ENCODE assay signal across 21 cellular contexts in genomic region chr12:125110641-125111360, GRCh38. TPM values are rescaled to one million over a fixed set of nuclear protein-coding genes. Genes with fewer than 3 reads are reported as not detected.
DNase-seq lines count a peak whose midpoint lies in the region; ATAC-seq, FAIRE-seq and TF ChIP-seq lines count a peak whose summit lies in the region.
"Had no signal": no experiment of that assay in that cellular context is flagged by ENCODE, and none has a peak within 500 bp of the region (broad histone marks: within the 10 kb centered on the region; RNA-seq: fewer than 3 reads in every experiment).

No MANE protein-coding gene starts in this region.

- peaks cover 0 to 8% (median 5%) of the 10 kb centered on the region in 4 donors for H3K4me1 ChIP-seq in liver (ENCODE audit: control insufficient read depth in 4 of 4, insufficient read depth in 4 of 4, low read length in 3 of 4)
- H3K4me1 ChIP-seq in HepG2 (ENCODE audit: insufficient read depth, low read length): no peaks in the 10 kb centered on the region
- peaks cover 10% of the 10 kb centered on the region for H3K4me1 ChIP-seq in adipocyte (ENCODE audit: control insufficient read depth, insufficient read depth, low read length)
- no peaks in the 10 kb centered on the region for H3K4me1 ChIP-seq in heart left ventricle
- H3K4me1 ChIP-seq: heart right ventricle had no signal

- TF ChIP-seq RAD21 in liver (IDR thresholded peaks at IDR 0.05): no peak
- no peak for TF ChIP-seq RAD21 in HepG2 (CRISPR knock-in tag; IDR thresholded peaks at IDR 0.05)

- no peak overlapping the region for H2AFZ ChIP-seq in HepG2 (ENCODE audit: low read length)

- H3K36me3 ChIP-seq in liver (ENCODE audit: control insufficient read depth in 4 of 4, insufficient read depth in 3 of 4, low read depth in 1 of 4, low read length in 3 of 4) (peaks cover 0 to 3% (median 0%) of the 10 kb centered on the region in 4 donors), HepG2 (replicated peaks in 1 of 2; ENCODE audit: control insufficient read depth in 1 of 2, insufficient read depth in 2 of 2, low read length in 2 of 2) (peaks cover 24 to 56% of the 10 kb centered on the region in 2 experiments; a peak in 4 of 5 replicates), adipocyte (ENCODE audit: control insufficient read depth, insufficient read depth, low read length, severe bottlenecking) (peaks cover 75% of the 10 kb centered on the region), heart left ventricle (peaks cover 0 to 54% (median 28%) of the 10 kb centered on the region in 9 donors)

- H3K4me3 ChIP-seq in liver (ENCODE audit: low read depth in 1 of 3, low read length in 3 of 3) (no peak overlapping the region), HepG2 (replicated peaks in 1 of 3; ENCODE audit: insufficient read depth in 1 of 3, low read depth in 2 of 3, low read length in 3 of 3) (no peak overlapping the region), adipocyte (ENCODE audit: low read length) (no peak overlapping the region), heart left ventricle (no peak overlapping the region)
- H3K4me3 ChIP-seq: heart right ventricle, sigmoid colon had no signal

- H3K9me3 ChIP-seq in liver (ENCODE audit: control insufficient read depth in 4 of 4, low read length in 3 of 4) (no peaks in the 10 kb centered on the region), HepG2 (ENCODE audit: low read length) (no peaks in the 10 kb centered on the region), adipocyte (ENCODE audit: control insufficient read depth, low read length) (no peaks in the 10 kb centered on the region), heart left ventricle (no peaks in the 10 kb centered on the region)
- H3K9me3 ChIP-seq: heart right ventricle, sigmoid colon had no signal

- ATAC-seq in HepG2: no peak
- ATAC-seq in heart left ventricle: no peak
- ATAC-seq in HG03457 (IDR thresholded peaks at IDR 0.05; ENCODE audit: unreplicated experiment): no peak
- ATAC-seq in HG03039 (IDR thresholded peaks at IDR 0.05; ENCODE audit: unreplicated experiment): no peak
- ATAC-seq: heart right ventricle had no signal

- H4K20me1 ChIP-seq in HepG2 (ENCODE audit: insufficient read depth, low read length): no peaks in the 10 kb centered on the region

- BruUV-seq in HepG2 (replicated peaks; lab: Mats Ljungman, UMichigan): no TSS peak

- H3K27me3 ChIP-seq in liver (ENCODE audit: control insufficient read depth in 4 of 4, insufficient read depth in 4 of 4, low read length in 3 of 4) (no peaks in the 10 kb centered on the region), HepG2 (ENCODE audit: control insufficient read depth in 1 of 2, insufficient read depth in 2 of 2, low read length in 2 of 2) (no peaks in the 10 kb centered on the region), adipocyte (replicated peaks; ENCODE audit: control insufficient read depth, insufficient read depth, low read length) (no peaks in the 10 kb centered on the region), heart left ventricle (no peaks in the 10 kb centered on the region)
- H3K27me3 ChIP-seq: heart right ventricle, sigmoid colon had no signal

- CTCF ChIA-PET in HepG2 (lab: Yijun Ruan, JAX; ENCODE audit: low intra/inter-chr PET ratio, low total read pairs): no interaction called here

- H3K79me2 ChIP-seq in HepG2 (ENCODE audit: insufficient read depth, low read length): no peaks in the 10 kb centered on the region

- POLR2A ChIA-PET in HepG2 (lab: Yijun Ruan, JAX): no interaction called here

- TF ChIP-seq CTCF in liver (IDR thresholded peaks at IDR 0.05; ENCODE audit: low read depth, low read length, missing input control) (no peak), HepG2 (CRISPR knock-in tag; IDR thresholded peaks at IDR 0.05) (no peak), heart left ventricle (IDR thresholded peaks at IDR 0.05) (no peak)

- in situ Hi-C loops in HepG2 (cut with HindIII; ENCODE audit: extremely low pct_ligation_motif_present, low pct_unique_long_range_greater_than_20kb): no loop called here

- TF ChIP-seq POLR2A in HepG2 (IDR thresholded peaks at IDR 0.05; ENCODE audit: insufficient read depth in 1 of 2, low read depth in 2 of 2, low read length in 2 of 2) (no peak), heart left ventricle (IDR thresholded peaks at IDR 0.05) (no peak)

- no peak overlapping the region for H3K9ac ChIP-seq in liver (ENCODE audit: low read depth in 1 of 2, low read length in 2 of 2)
- no peak overlapping the region for H3K9ac ChIP-seq in HepG2 (ENCODE audit: insufficient read depth, low read depth, low read length)
- H3K9ac ChIP-seq in adipocyte (ENCODE audit: low read length): no peak overlapping the region

- intact Hi-C loops in HepG2 (cut with micrococcal nuclease; ENCODE audit: unreplicated experiment) (no loop called here), heart left ventricle (cut with DNase I) (no loop called here)

- 70% methylated on average over 14 of the region's 14 CpGs for WGBS in liver
- 96% methylated on average over 14 of the region's 14 CpGs for WGBS in HepG2 (ENCODE audit: low lambda C conversion rate)
- 95 to 96% (median 95%) methylated on average over 14 of the region's 14 CpGs for WGBS in heart left ventricle, 4 donors

- TF ChIP-seq EP300 in HepG2 (IDR thresholded peaks at IDR 0.05; ENCODE audit: low read depth in 2 of 2, low read length in 2 of 2) (no peak), HepG2 (CRISPR knock-in tag; IDR thresholded peaks at IDR 0.05; ENCODE audit: borderline replicate concordance) (no peak)

- no peak overlapping the region for H3K4me2 ChIP-seq in HepG2 (ENCODE audit: low read depth, low read length)

- H3K27ac ChIP-seq in liver (ENCODE audit: low read depth in 1 of 2, low read length in 2 of 2) (no peak overlapping the region), HepG2 (ENCODE audit: extremely low read length, insufficient read depth, low read length) (no peak overlapping the region), heart left ventricle (no peak overlapping the region)
- H3K27ac ChIP-seq: heart right ventricle, sigmoid colon had no signal

- DNase-seq in HepG2 (ENCODE audit: low spot score): no peak
- DNase-seq in adipocyte (ENCODE audit: low read depth): peak; percentile 77
- peak; percentile 76 for DNase-seq in fibroblast of peridontal ligament (ENCODE audit: extremely low read depth)
- DNase-seq in heart left ventricle: no peak
- DNase-seq in DMS153 treated with DMSO at 0.1 percent for 48 hours (lab: John Stamatoyannopoulos, UW; ENCODE audit: unreplicated experiment): no peak
- DNase-seq: activated CD4-positive, alpha-beta T cell treated with anti-CD3 and anti-CD28 coated beads for 1 hour; activated CD8-positive, alpha-beta memory T cell treated with anti-CD3 and anti-CD28 coated beads, Interleukin-2, amount 50 U/mL, for 4 hours; activated naive CD4-positive, alpha-beta T cell; Calu3; heart right ventricle; kidney; midbrain; NK-92 treated with Interleukin-12 subunit alpha and Interleukin-12 subunit beta, amount 100 ng/mL, for 24 hours; nucleus accumbens; SHP77; sigmoid colon; stimulated activated CD4-positive, alpha-beta T cell treated with anti-CD3 and anti-CD28 coated beads, Interleukin-4, amount 100 ng/mL, for 24 hours; trophoblast cell had no signal

- FAIRE-seq in HepG2 (lab: Jason Lieb, UNC): no peak
- FAIRE-seq: kidney had no signal

TF ChIP-seq in liver, 16 proteins besides CTCF, POLR2A, EP300 and RAD21:
- TF ChIP-seq HNF4A (conservative IDR thresholded peaks at IDR 0.05) (peak in 1 of 2 donors; percentile 20), FOXA2 (IDR thresholded peaks at IDR 0.05) (peak; percentile 17), ATF3 (IDR thresholded peaks at IDR 0.05) (peak; percentile 87), YY1 (IDR thresholded peaks at IDR 0.05) (no peak)

TF ChIP-seq in HepG2, 621 proteins besides CTCF, POLR2A, EP300 and RAD21 (continues in another document):
- TF ChIP-seq RORA (CRISPR knock-in tag; IDR thresholded peaks at IDR 0.05) (no peak), SIX1 (CRISPR knock-in tag; IDR thresholded peaks at IDR 0.05; ENCODE audit: borderline replicate concordance) (no peak), ZNF678 (CRISPR knock-in tag; IDR thresholded peaks at IDR 0.05) (no peak), LCORL (IDR thresholded peaks at IDR 0.05) (no peak), LCORL (CRISPR knock-in tag; IDR thresholded peaks at IDR 0.05) (no peak), ZNF766 (CRISPR knock-in tag; IDR thresholded peaks at IDR 0.05; ENCODE audit: borderline replicate concordance) (no peak), JUNB (CRISPR knock-in tag; IDR thresholded peaks at IDR 0.05; ENCODE audit: borderline replicate concordance) (no peak), AGO2 (optimal IDR thresholded peaks at IDR 0.05; ENCODE audit: low read depth, low read length) (no peak), MAX (IDR thresholded peaks at IDR 0.05) (no peak)

RNA-seq across cellular contexts. Expression of gene AACS, which starts 45.6 kb away (rescaled TPM):
- total RNA-seq in liver (10 to 100 TPM in 1 of 2 donors, 1 to 10 TPM in 1; 8.5 to 13.6 TPM), HepG2 (2016; rRNA removed; fragmentation: Illumina TruSeq; extraction: Trizol) (26.3 and 28.8 TPM in 2 replicates), heart left ventricle (10 to 100 TPM; 10.2 to 19.3 (median 12.4) TPM)
- polyA plus RNA-seq in liver (1 to 10 TPM; 3.4 to 6.1 TPM), HepG2 (2011; rRNA removed) (23.3 and 23.5 TPM in 2 replicates), heart left ventricle (10 to 100 TPM in 1 of 2 donors, 1 to 10 TPM in 1; 7.4 to 13.9 TPM)
- total RNA-seq in HepG2 (2016; cell fraction: cytosol; rRNA removed; fragmentation: Illumina TruSeq; extraction: Trizol; ENCODE audit: low read depth): 8.4 and 10.7 TPM in 2 replicates
- total RNA-seq in HepG2 (2016; cell fraction: insoluble cytoplasmic fraction; rRNA removed; fragmentation: Illumina TruSeq; extraction: Trizol): 22.7 and 29.1 TPM in 2 replicates
- 18.6 and 20.0 TPM in 2 replicates for total RNA-seq in HepG2 (2016; cell fraction: membrane; rRNA removed; fragmentation: Illumina TruSeq; extraction: Trizol)
- 22.1 and 23.1 TPM in 2 replicates for total RNA-seq in HepG2 (2016; cell fraction: nucleus; rRNA removed; fragmentation: Illumina TruSeq; extraction: Trizol)
- 19.3 and 21.2 TPM in 2 replicates for polyA plus RNA-seq in HepG2 (2011; cell fraction: cytosol; rRNA removed)
- polyA plus RNA-seq in HepG2 (2011; cell fraction: nucleus; rRNA removed): 37.9 and 38.1 TPM in 2 replicates
- polyA plus RNA-seq in HepG2 (2012): 23.5 and 30.2 TPM in 2 replicates
- polyA plus RNA-seq in HepG2 (2016; cell fraction: cytosol; fragmentation: Illumina TruSeq; extraction: Trizol; ENCODE audit: low read depth): 4.5 and 5.2 TPM in 2 replicates
- 22.1 and 25.9 TPM in 2 replicates for polyA plus RNA-seq in HepG2 (2016; cell fraction: insoluble cytoplasmic fraction; fragmentation: Illumina TruSeq; extraction: Trizol; ENCODE audit: low read depth)
- polyA plus RNA-seq in HepG2 (2016; cell fraction: membrane; fragmentation: Illumina TruSeq; extraction: Trizol; ENCODE audit: low read depth): 10.6 and 13.7 TPM in 2 replicates
- polyA plus RNA-seq in HepG2 (2016; cell fraction: nucleus; fragmentation: Illumina TruSeq; extraction: Trizol; ENCODE audit: insufficient read depth, low read depth): 30.6 and 33.2 TPM in 2 replicates
- polyA minus RNA-seq in HepG2 (2011; rRNA and poly(A)+ RNA removed; ENCODE audit: low replicate concordance): 35.1 and 50.6 TPM in 2 replicates
- polyA minus RNA-seq in HepG2 (2011; cell fraction: cytosol; rRNA and poly(A)+ RNA removed): 17.8 and 17.9 TPM in 2 replicates
- 23.1 and 26.7 TPM in 2 replicates for polyA minus RNA-seq in HepG2 (2011; cell fraction: nucleus; rRNA and poly(A)+ RNA removed)

Comparison
In these comparisons a context has a peak if more than half of its experiments do, and no peak if none do; other contexts are left out.
1. DNase-seq: peak in adipocyte (single experiment) and fibroblast of peridontal ligament (single experiment); none in HepG2 (single experiment), heart left ventricle (0 of 5) and DMS153 treated with DMSO at 0.1 percent for 48 hours (single experiment).